In genomic region chr6:64013061-64013410, GRCh38 we compare ENCODE assay signal across 17 cellular contexts.
DNase-seq lines count a peak whose midpoint lies in the region; ATAC-seq and TF ChIP-seq lines count a peak whose summit lies in the region.
"Had no signal": no experiment of that assay in that cellular context is flagged by ENCODE, and none has a peak within 500 bp of the region (broad histone marks: within the 10 kb centered on the region; RNA-seq: fewer than 3 reads in every experiment).

No MANE protein-coding gene starts in this region.

- H3K27ac ChIP-seq in left ventricle myocardium inferior (replicated peaks), result no peak overlapping the region
- H3K27ac ChIP-seq: SJCRH30 had no signal

- H3K4me3 ChIP-seq in left ventricle myocardium inferior (peak overlapping the region; percentile 24), astrocyte of the spinal cord (ENCODE audit: low read depth, low read length) (no peak overlapping the region)
- H3K4me3 ChIP-seq: SJCRH30 had no signal

- TF ChIP-seq CTCF in left ventricle myocardium inferior (IDR thresholded peaks at IDR 0.05; ENCODE audit: borderline replicate concordance) (no peak), astrocyte of the spinal cord (IDR thresholded peaks at IDR 0.05; ENCODE audit: low read depth, low read length) (no peak)

- ATAC-seq in HG03442 (IDR thresholded peaks at IDR 0.05; ENCODE audit: unreplicated experiment), result no peak
- ATAC-seq: activated naive CD4-positive, alpha-beta T cell treated with anti-CD3 and anti-CD28 coated beads, Interleukin-2, amount 50 U/mL, for 72 hours had no signal

- intact Hi-C loops in left ventricle myocardium inferior (cut with micrococcal nuclease) (loop anchor here (10.0 kb wide), 1 partner anchor 322 kb away; no protein-coding TSS in a partner anchor), cardiac septum (cut with DNase I) (loop anchor here (2.0 kb wide), 1 partner anchor 318 kb away; no protein-coding TSS in a partner anchor)

- DNase-seq in left ventricle myocardium inferior (no peak), cardiac septum (ENCODE audit: low spot score) (no peak), astrocyte of the spinal cord (ENCODE audit: low read depth, low spot score) (peak; percentile 21), iris pigment epithelial cell (ENCODE audit: low read depth) (peak; percentile 1), superior temporal gyrus (ENCODE audit: extremely low spot score) (peak; percentile 49), OCI-M1 (lab: John Stamatoyannopoulos, UW) (no peak), NCI-H1048 (lab: John Stamatoyannopoulos, UW) (no peak)
- DNase-seq: activated CD4-positive, alpha-beta T cell treated with anti-CD3 and anti-CD28 coated beads, Interleukin-2, amount 50 U/mL, for 1 hour; activated T-cell treated with anti-CD3 and anti-CD28 coated beads, Interleukin-2, amount 50 U/mL, for 1 hour; Calu3; central memory CD4-positive, alpha-beta T cell; glutamatergic neuron; HCEC 1CT; kidney; SJCRH30 had no signal

- no peaks in the 10 kb centered on the region for H3K4me1 ChIP-seq in left ventricle myocardium inferior
- H3K4me1 ChIP-seq: SJCRH30 had no signal

- no peaks in the 10 kb centered on the region for H3K36me3 ChIP-seq in left ventricle myocardium inferior
- H3K36me3 ChIP-seq: SJCRH30 had no signal

- no peaks in the 10 kb centered on the region for H3K27me3 ChIP-seq in left ventricle myocardium inferior (ENCODE audit: low read depth)
- H3K27me3 ChIP-seq: SJCRH30 had no signal

- peaks cover 3% of the 10 kb centered on the region for H3K9me3 ChIP-seq in left ventricle myocardium inferior (replicated peaks)
- H3K9me3 ChIP-seq: SJCRH30 had no signal

- in situ Hi-C loops in astrocyte of the spinal cord (cut with HindIII; ENCODE audit: low sequenced_read_pairs), result no loop called here

Comparison
In these comparisons a context has a peak if more than half of its experiments do, and no peak if none do; other contexts are left out.
1. DNase-seq: peak in astrocyte of the spinal cord (single experiment), iris pigment epithelial cell (single experiment) and superior temporal gyrus (single experiment); none in left ventricle myocardium inferior (single experiment), cardiac septum (single experiment), OCI-M1 (single experiment) and NCI-H1048 (single experiment).